10 cellular contexts compared by ENCODE assay signal in genomic region chr9:84123648-84124406, GRCh38.
A peak's percentile ranks its signal among the peaks of the same experiment; 100 is the strongest.
DNase-seq lines count a peak whose midpoint lies in the region; ATAC-seq and TF ChIP-seq lines count a peak whose summit lies in the region.
"Had no signal": no experiment of that assay in that cellular context is flagged by ENCODE, and none has a peak within 500 bp of the region (broad histone marks: within the 10 kb centered on the region; RNA-seq: fewer than 3 reads in every experiment).

No MANE protein-coding gene starts in this region.

- TF ChIP-seq POLR2A in heart left ventricle (IDR thresholded peaks at IDR 0.05), result no peak

- intact Hi-C loops in heart left ventricle (cut with DNase I), result loop anchor here in 1 of 10 donors (10.0 kb wide), 1 partner anchor 51 kb away; no protein-coding TSS in a partner anchor

- no peaks in the 10 kb centered on the region for H3K9me3 ChIP-seq in heart left ventricle
- H3K9me3 ChIP-seq: stomach had no signal

- no peak for TF ChIP-seq CTCF in heart left ventricle (IDR thresholded peaks at IDR 0.05)

- no peaks in the 10 kb centered on the region for H3K36me3 ChIP-seq in H7 (replicated peaks; ENCODE audit: control insufficient read depth, insufficient read depth, low read length)
- H3K36me3 ChIP-seq in heart left ventricle, result no peaks in the 10 kb centered on the region
- H3K36me3 ChIP-seq: stomach had no signal

- H3K4me3 ChIP-seq in H7 (ENCODE audit: insufficient read depth, low read depth, low read length) (no peak overlapping the region), heart left ventricle (no peak overlapping the region)
- H3K4me3 ChIP-seq: stomach had no signal

- ATAC-seq in GM18517 (IDR thresholded peaks at IDR 0.05; ENCODE audit: unreplicated experiment) (peak; percentile 92), GM21367 (IDR thresholded peaks at IDR 0.05; ENCODE audit: unreplicated experiment) (peak; percentile 98), HG03039 (IDR thresholded peaks at IDR 0.05; ENCODE audit: unreplicated experiment) (peak; percentile 94), heart left ventricle (no peak)

- H3K4me1 ChIP-seq in heart left ventricle, result peaks cover 0 to 10% (median 0%) of the 10 kb centered on the region in 12 donors

- no peaks in the 10 kb centered on the region for H3K27me3 ChIP-seq in H7 (ENCODE audit: control insufficient read depth, insufficient read depth, low read length)
- no peaks in the 10 kb centered on the region for H3K27me3 ChIP-seq in heart left ventricle
- H3K27me3 ChIP-seq: stomach had no signal

- DNase-seq in OCI-M1 (lab: John Stamatoyannopoulos, UW) (peak; percentile 58), iPS-NIHi11 (ENCODE audit: low spot score) (no peak), H7 (no peak), heart left ventricle (no peak), amygdala (lab: John Stamatoyannopoulos, UW) (no peak)
- DNase-seq: CD4-positive, CD25-positive, alpha-beta regulatory T cell; stomach had no signal

- no peak overlapping the region for H3K27ac ChIP-seq in heart left ventricle

- 60 to 65% (median 64%) methylated on average over 3 of the region's 3 CpGs for WGBS in heart left ventricle, 4 donors

Comparison
In these comparisons a context has a peak if more than half of its experiments do, and no peak if none do; other contexts are left out.
1. ATAC-seq: peak in GM18517 (single experiment), GM21367 (single experiment) and HG03039 (single experiment); none in heart left ventricle (0 of 4).